Comparison of ENCODE assay signal across 2 cellular contexts in the genomic region with DNA sequence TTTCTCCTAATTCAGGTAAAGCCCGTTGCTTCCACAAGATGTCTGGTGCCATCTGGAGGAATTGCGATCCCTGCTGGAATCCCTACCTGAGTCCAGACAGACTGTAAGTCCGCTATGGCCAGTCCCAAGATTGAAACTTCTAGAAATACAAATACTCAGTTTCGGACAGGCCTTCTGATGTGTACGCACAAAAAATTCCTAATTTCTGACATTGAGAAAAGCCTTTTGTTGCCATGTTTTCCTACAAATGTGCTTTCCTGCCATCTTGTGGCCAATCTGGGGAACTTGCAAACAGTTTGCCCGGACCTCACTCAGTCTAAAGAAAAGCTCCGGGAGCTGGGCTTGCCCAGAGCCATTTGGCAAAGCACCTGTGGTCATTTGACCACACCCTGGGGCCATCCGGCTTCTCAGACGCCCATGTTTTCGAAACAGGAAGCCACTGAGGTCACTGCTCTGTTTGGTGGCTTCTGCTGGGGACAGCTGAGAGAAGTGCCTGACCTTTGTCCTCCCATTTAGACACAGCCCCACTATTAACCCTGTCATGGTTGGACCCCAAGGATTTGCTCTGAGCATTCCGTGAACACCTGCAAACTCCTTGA.
A peak's percentile ranks its signal among the peaks of the same experiment; 100 is the strongest.
TF ChIP-seq lines count a peak whose summit lies in the region.

No MANE protein-coding gene starts in this region.

TF ChIP-seq in GM23338, 12 proteins besides CTCF, POLR2A, EP300 and RAD21 (continued from another document):
- TF ChIP-seq, protein P1, sequence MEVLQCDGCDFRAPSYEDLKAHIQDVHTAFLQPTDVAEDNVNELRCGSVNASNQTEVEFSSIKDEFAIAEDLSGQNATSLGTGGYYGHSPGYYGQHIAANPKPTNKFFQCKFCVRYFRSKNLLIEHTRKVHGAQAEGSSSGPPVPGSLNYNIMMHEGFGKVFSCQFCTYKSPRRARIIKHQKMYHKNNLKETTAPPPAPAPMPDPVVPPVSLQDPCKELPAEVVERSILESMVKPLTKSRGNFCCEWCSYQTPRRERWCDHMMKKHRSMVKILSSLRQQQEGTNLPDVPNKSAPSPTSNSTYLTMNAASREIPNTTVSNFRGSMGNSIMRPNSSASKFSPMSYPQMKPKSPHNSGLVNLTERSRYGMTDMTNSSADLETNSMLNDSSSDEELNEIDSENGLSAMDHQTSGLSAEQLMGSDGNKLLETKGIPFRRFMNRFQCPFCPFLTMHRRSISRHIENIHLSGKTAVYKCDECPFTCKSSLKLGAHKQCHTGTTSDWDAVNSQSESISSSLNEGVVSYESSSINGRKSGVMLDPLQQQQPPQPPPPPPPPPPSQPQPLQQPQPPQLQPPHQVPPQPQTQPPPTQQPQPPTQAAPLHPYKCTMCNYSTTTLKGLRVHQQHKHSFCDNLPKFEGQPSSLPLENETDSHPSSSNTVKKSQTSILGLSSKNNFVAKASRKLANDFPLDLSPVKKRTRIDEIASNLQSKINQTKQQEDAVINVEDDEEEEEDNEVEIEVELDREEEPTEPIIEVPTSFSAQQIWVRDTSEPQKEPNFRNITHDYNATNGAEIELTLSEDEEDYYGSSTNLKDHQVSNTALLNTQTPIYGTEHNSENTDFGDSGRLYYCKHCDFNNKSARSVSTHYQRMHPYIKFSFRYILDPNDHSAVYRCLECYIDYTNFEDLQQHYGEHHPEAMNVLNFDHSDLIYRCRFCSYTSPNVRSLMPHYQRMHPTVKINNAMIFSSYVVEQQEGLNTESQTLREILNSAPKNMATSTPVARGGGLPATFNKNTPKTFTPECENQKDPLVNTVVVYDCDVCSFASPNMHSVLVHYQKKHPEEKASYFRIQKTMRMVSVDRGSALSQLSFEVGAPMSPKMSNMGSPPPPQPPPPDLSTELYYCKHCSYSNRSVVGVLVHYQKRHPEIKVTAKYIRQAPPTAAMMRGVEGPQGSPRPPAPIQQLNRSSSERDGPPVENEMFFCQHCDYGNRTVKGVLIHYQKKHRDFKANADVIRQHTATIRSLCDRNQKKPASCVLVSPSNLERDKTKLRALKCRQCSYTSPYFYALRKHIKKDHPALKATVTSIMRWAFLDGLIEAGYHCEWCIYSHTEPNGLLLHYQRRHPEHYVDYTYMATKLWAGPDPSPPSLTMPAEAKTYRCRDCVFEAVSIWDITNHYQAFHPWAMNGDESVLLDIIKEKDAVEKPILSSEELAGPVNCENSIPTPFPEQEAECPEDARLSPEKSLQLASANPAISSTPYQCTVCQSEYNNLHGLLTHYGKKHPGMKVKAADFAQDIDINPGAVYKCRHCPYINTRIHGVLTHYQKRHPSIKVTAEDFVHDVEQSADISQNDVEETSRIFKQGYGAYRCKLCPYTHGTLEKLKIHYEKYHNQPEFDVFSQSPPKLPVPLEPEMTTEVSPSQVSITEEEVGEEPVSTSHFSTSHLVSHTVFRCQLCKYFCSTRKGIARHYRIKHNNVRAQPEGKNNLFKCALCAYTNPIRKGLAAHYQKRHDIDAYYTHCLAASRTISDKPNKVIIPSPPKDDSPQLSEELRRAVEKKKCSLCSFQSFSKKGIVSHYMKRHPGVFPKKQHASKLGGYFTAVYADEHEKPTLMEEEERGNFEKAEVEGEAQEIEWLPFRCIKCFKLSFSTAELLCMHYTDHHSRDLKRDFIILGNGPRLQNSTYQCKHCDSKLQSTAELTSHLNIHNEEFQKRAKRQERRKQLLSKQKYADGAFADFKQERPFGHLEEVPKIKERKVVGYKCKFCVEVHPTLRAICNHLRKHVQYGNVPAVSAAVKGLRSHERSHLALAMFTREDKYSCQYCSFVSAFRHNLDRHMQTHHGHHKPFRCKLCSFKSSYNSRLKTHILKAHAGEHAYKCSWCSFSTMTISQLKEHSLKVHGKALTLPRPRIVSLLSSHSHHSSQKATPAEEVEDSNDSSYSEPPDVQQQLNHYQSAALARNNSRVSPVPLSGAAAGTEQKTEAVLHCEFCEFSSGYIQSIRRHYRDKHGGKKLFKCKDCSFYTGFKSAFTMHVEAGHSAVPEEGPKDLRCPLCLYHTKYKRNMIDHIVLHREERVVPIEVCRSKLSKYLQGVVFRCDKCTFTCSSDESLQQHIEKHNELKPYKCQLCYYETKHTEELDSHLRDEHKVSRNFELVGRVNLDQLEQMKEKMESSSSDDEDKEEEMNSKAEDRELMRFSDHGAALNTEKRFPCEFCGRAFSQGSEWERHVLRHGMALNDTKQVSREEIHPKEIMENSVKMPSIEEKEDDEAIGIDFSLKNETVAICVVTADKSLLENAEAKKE (CRISPR knock-in tag; IDR thresholded peaks at IDR 0.05): no peak
- TF ChIP-seq ZNF331 (CRISPR knock-in tag; IDR thresholded peaks at IDR 0.05; ENCODE audit: low read depth) (no peak), NANOG (IDR thresholded peaks at IDR 0.05; ENCODE audit: borderline replicate concordance) (no peak)

TF ChIP-seq in SK-N-SH, 30 proteins besides CTCF, POLR2A, EP300 and RAD21 (continued from another document):
- TF ChIP-seq, protein P2, sequence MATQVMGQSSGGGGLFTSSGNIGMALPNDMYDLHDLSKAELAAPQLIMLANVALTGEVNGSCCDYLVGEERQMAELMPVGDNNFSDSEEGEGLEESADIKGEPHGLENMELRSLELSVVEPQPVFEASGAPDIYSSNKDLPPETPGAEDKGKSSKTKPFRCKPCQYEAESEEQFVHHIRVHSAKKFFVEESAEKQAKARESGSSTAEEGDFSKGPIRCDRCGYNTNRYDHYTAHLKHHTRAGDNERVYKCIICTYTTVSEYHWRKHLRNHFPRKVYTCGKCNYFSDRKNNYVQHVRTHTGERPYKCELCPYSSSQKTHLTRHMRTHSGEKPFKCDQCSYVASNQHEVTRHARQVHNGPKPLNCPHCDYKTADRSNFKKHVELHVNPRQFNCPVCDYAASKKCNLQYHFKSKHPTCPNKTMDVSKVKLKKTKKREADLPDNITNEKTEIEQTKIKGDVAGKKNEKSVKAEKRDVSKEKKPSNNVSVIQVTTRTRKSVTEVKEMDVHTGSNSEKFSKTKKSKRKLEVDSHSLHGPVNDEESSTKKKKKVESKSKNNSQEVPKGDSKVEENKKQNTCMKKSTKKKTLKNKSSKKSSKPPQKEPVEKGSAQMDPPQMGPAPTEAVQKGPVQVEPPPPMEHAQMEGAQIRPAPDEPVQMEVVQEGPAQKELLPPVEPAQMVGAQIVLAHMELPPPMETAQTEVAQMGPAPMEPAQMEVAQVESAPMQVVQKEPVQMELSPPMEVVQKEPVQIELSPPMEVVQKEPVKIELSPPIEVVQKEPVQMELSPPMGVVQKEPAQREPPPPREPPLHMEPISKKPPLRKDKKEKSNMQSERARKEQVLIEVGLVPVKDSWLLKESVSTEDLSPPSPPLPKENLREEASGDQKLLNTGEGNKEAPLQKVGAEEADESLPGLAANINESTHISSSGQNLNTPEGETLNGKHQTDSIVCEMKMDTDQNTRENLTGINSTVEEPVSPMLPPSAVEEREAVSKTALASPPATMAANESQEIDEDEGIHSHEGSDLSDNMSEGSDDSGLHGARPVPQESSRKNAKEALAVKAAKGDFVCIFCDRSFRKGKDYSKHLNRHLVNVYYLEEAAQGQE (IDR thresholded peaks at IDR 0.05; ENCODE audit: low read depth, low read length): no peak
- peak; percentile 89 for TF ChIP-seq SMC3 (IDR thresholded peaks at IDR 0.05; ENCODE audit: low read depth, low read length)
- TF ChIP-seq, protein P3, sequence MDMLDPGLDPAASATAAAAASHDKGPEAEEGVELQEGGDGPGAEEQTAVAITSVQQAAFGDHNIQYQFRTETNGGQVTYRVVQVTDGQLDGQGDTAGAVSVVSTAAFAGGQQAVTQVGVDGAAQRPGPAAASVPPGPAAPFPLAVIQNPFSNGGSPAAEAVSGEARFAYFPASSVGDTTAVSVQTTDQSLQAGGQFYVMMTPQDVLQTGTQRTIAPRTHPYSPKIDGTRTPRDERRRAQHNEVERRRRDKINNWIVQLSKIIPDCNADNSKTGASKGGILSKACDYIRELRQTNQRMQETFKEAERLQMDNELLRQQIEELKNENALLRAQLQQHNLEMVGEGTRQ (IDR thresholded peaks at IDR 0.05; ENCODE audit: borderline replicate concordance, low read depth, low read length): no peak
- TF ChIP-seq MXI1 (IDR thresholded peaks at IDR 0.05; ENCODE audit: low read depth, low read length): 0 out of 2 replicates have a peak, but pooled peaks have one; percentile 26
- TF ChIP-seq CHD2 (IDR thresholded peaks at IDR 0.05; ENCODE audit: low read length, partially characterized antibody): no peak
- 0 out of 2 replicates have a peak, but pooled peaks have one; percentile 19 for TF ChIP-seq YY1 (IDR thresholded peaks at IDR 0.05; ENCODE audit: low read depth)
- TF ChIP-seq, protein P4, sequence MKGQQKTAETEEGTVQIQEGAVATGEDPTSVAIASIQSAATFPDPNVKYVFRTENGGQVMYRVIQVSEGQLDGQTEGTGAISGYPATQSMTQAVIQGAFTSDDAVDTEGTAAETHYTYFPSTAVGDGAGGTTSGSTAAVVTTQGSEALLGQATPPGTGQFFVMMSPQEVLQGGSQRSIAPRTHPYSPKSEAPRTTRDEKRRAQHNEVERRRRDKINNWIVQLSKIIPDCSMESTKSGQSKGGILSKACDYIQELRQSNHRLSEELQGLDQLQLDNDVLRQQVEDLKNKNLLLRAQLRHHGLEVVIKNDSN (IDR thresholded peaks at IDR 0.05; ENCODE audit: borderline replicate concordance, low read depth): no peak
- TF ChIP-seq FOXM1 (IDR thresholded peaks at IDR 0.05; ENCODE audit: low read depth): no peak
- TF ChIP-seq RCOR1 (IDR thresholded peaks at IDR 0.05; ENCODE audit: low read length): no peak
- no peak for TF ChIP-seq TCF12 (IDR thresholded peaks at IDR 0.05)
- TF ChIP-seq, protein P5, sequence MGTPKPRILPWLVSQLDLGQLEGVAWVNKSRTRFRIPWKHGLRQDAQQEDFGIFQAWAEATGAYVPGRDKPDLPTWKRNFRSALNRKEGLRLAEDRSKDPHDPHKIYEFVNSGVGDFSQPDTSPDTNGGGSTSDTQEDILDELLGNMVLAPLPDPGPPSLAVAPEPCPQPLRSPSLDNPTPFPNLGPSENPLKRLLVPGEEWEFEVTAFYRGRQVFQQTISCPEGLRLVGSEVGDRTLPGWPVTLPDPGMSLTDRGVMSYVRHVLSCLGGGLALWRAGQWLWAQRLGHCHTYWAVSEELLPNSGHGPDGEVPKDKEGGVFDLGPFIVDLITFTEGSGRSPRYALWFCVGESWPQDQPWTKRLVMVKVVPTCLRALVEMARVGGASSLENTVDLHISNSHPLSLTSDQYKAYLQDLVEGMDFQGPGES (IDR thresholded peaks at IDR 0.05; ENCODE audit: low read depth, low read length): no peak
